ENCODE assay signal across 1 cellular context in genomic region chr6:90586675-90587638, GRCh38.
A peak's percentile ranks its signal among the peaks of the same experiment; 100 is the strongest.
TF ChIP-seq lines count a peak whose summit lies in the region.

Gene MAP3K7, minus strand, starts transcription at chr6:90587072. Its CDS starts 189 bp downstream, at chr6:90586883.

TF ChIP-seq in K562, 482 proteins besides CTCF, POLR2A, EP300 and RAD21 (continued from another document):
- TF ChIP-seq MLLT1 (IDR thresholded peaks at IDR 0.05) = peak in 1 of 2 experiments; percentile 93; a peak in 2 of 4 replicates
- TF ChIP-seq EP400 (IDR thresholded peaks at IDR 0.05) = peak; percentile 83
- peak in 1 of 2 experiments; percentile 59; a peak in 1 of 4 replicates for TF ChIP-seq KDM4B (IDR thresholded peaks at IDR 0.05; ENCODE audit: borderline replicate concordance in 2 of 2, low read depth in 1 of 2)
- peak; percentile 22; the same call in 1 of the 2 replicates for TF ChIP-seq ESRRA (IDR thresholded peaks at IDR 0.05; ENCODE audit: borderline replicate concordance, low read depth)
- TF ChIP-seq ZNF324 (CRISPR knock-in tag; IDR thresholded peaks at IDR 0.05) = no peak
- TF ChIP-seq ATF7 (IDR thresholded peaks at IDR 0.05) = peak; percentile 89
- TF ChIP-seq ZSCAN32 (CRISPR knock-in tag; IDR thresholded peaks at IDR 0.05) = no peak
- TF ChIP-seq RNF2 (IDR thresholded peaks at IDR 0.05) = peak; percentile 69
- TF ChIP-seq TCF7 (IDR thresholded peaks at IDR 0.05; ENCODE audit: borderline replicate concordance) = peak; percentile 76; the same call in 1 of the 2 replicates
- TF ChIP-seq NEUROD1 (IDR thresholded peaks at IDR 0.05; ENCODE audit: borderline replicate concordance, low read depth, low read length, partially characterized antibody) = peak; percentile 73
- TF ChIP-seq ZKSCAN1 (IDR thresholded peaks at IDR 0.05; ENCODE audit: low read depth, low read length) = peak; percentile 66; the same call in 1 of the 2 replicates
- no peak for TF ChIP-seq ZBTB17 (CRISPR knock-in tag; IDR thresholded peaks at IDR 0.05)
- TF ChIP-seq RBM14 (IDR thresholded peaks at IDR 0.05; ENCODE audit: borderline replicate concordance, insufficient read depth, low read depth, low read length) = no peak
- peak; percentile 54; the same call in 1 of the 2 replicates for TF ChIP-seq ZBTB9 (CRISPR knock-in tag; IDR thresholded peaks at IDR 0.05)
- TF ChIP-seq MBD2 (IDR thresholded peaks at IDR 0.05; ENCODE audit: borderline replicate concordance, low read depth) = peak; percentile 75; the same call in 1 of the 2 replicates
- peak; percentile 99 for TF ChIP-seq ZBTB12 (CRISPR knock-in tag; IDR thresholded peaks at IDR 0.05)
- peak; percentile 95 for TF ChIP-seq KLF1 (tag; IDR thresholded peaks at IDR 0.05)
- peak; percentile 47; the same call in 1 of the 2 replicates for TF ChIP-seq MAFF (IDR thresholded peaks at IDR 0.05; ENCODE audit: low read length)
- TF ChIP-seq SMARCA4 (IDR thresholded peaks at IDR 0.05) = 0 out of 2 replicates have a peak, but pooled peaks have one; percentile 29
- TF ChIP-seq PKNOX1 (IDR thresholded peaks at IDR 0.05) = peak; percentile 57
- peak; percentile 69; the same call in 1 of the 2 replicates for TF ChIP-seq ARID4B (CRISPR knock-in tag; IDR thresholded peaks at IDR 0.05)
- TF ChIP-seq CBFA2T3 (IDR thresholded peaks at IDR 0.05) = no peak
- TF ChIP-seq PRDM10 (IDR thresholded peaks at IDR 0.05; ENCODE audit: partially characterized antibody) = peak; percentile 43
- TF ChIP-seq KLF6 (CRISPR knock-in tag; IDR thresholded peaks at IDR 0.05; ENCODE audit: borderline replicate concordance) = peak; percentile 61; the same call in 1 of the 2 replicates
- peak; percentile 56 for TF ChIP-seq NKRF (IDR thresholded peaks at IDR 0.05; ENCODE audit: borderline replicate concordance)
- TF ChIP-seq PHF8 (IDR thresholded peaks at IDR 0.05; ENCODE audit: borderline replicate concordance, low read length) = peak; percentile 95
- TF ChIP-seq TARDBP (IDR thresholded peaks at IDR 0.05) = no peak
- TF ChIP-seq ZZZ3 (IDR thresholded peaks at IDR 0.05) = 0 out of 2 replicates have a peak, but pooled peaks have one; percentile 28
- TF ChIP-seq JUN (IDR thresholded peaks at IDR 0.05; ENCODE audit: borderline replicate concordance, low read depth, low read length) = peak; percentile 42; the same call in 1 of the 2 replicates
- TF ChIP-seq JUN (CRISPR knock-in tag; IDR thresholded peaks at IDR 0.05; ENCODE audit: borderline replicate concordance) = no peak
- TF ChIP-seq C11orf30 (IDR thresholded peaks at IDR 0.05; ENCODE audit: low read depth) = peak; percentile 99
- TF ChIP-seq SIX5 (IDR thresholded peaks at IDR 0.05; ENCODE audit: borderline replicate concordance in 1 of 2, insufficient read depth in 1 of 2, low read depth in 1 of 2, low read length in 2 of 2) = peak in 1 of 2 experiments; percentile 7; a peak in 1 of 4 replicates
- no peak for TF ChIP-seq ZNF140 (CRISPR knock-in tag; IDR thresholded peaks at IDR 0.05)
- peak in 1 of 2 experiments; percentile 54; a peak in 1 of 4 replicates for TF ChIP-seq ZNF639 (CRISPR knock-in tag; conservative IDR thresholded peaks at IDR 0.05 in 1 of 2, IDR thresholded peaks at IDR 0.05 in 1 of 2)
- TF ChIP-seq KAT2B (IDR thresholded peaks at IDR 0.05; ENCODE audit: low read depth, low read length) = no peak
- TF ChIP-seq CBX3 (IDR thresholded peaks at IDR 0.05; ENCODE audit: borderline replicate concordance in 1 of 2, low read length in 2 of 2) = peak in 1 of 2 experiments; percentile 91; a peak in 2 of 3 replicates
- peak; percentile 93 for TF ChIP-seq KDM5B (IDR thresholded peaks at IDR 0.05; ENCODE audit: insufficient replicate concordance, low read depth, low read length)
- 0 out of 2 replicates have a peak, but pooled peaks have one; percentile 36 for TF ChIP-seq E2F5 (CRISPR knock-in tag; IDR thresholded peaks at IDR 0.05)
- TF ChIP-seq CREM (IDR thresholded peaks at IDR 0.05; ENCODE audit: low read depth) = peak; percentile 100
- TF ChIP-seq CXXC5 (CRISPR knock-in tag; IDR thresholded peaks at IDR 0.05) = peak; percentile 62
- TF ChIP-seq RB1 (IDR thresholded peaks at IDR 0.05; ENCODE audit: low read depth) = peak; percentile 20; the same call in 1 of the 2 replicates
- peak; percentile 64 to 87; a peak in 3 of 4 replicates for TF ChIP-seq ETV6 (IDR thresholded peaks at IDR 0.05; ENCODE audit: borderline replicate concordance in 1 of 2, low read depth in 2 of 2, low read length in 1 of 2)
- TF ChIP-seq ETV6 (CRISPR knock-in tag; IDR thresholded peaks at IDR 0.05; ENCODE audit: borderline replicate concordance) = no peak
- TF ChIP-seq MEF2D (tag; conservative IDR thresholded peaks at IDR 0.05; ENCODE audit: low read depth) = no peak
